In genomic region chrX:104015576-104015975, GRCh38 we compare ENCODE assay signal across 6 cellular contexts. TPM values are rescaled to one million over a fixed set of nuclear protein-coding genes. Genes with fewer than 3 reads are reported as not detected.
"Had no signal": no experiment of that assay in that cellular context is flagged by ENCODE, and none has a peak within 500 bp of the region (broad histone marks: within the 10 kb centered on the region; RNA-seq: fewer than 3 reads in every experiment).

No MANE protein-coding gene starts in this region.

RNA-seq across cellular contexts. Expression of gene H2BW1, which starts 2.1 kb away (rescaled TPM):
- total RNA-seq: HepG2, HT-29, HT1080, IMR-90, K562 had no signal
- polyA plus RNA-seq: HepG2, IgD-negative memory B cell, IMR-90, K562 had no signal

RNA-seq across cellular contexts. Expression of gene H2BW2, which starts 24.2 kb away (rescaled TPM):
- total RNA-seq: HepG2, HT-29, HT1080, IMR-90, K562 had no signal
- polyA plus RNA-seq: HepG2, IgD-negative memory B cell, IMR-90, K562 had no signal

RNA-seq across cellular contexts. Expression of gene TMSB15B, which starts 53.1 kb away (rescaled TPM):
- total RNA-seq: HepG2, HT-29 had no signal
- polyA plus RNA-seq: HepG2 had no signal
